Comparison of ENCODE assay signal across 24 cellular contexts in the genomic region with DNA sequence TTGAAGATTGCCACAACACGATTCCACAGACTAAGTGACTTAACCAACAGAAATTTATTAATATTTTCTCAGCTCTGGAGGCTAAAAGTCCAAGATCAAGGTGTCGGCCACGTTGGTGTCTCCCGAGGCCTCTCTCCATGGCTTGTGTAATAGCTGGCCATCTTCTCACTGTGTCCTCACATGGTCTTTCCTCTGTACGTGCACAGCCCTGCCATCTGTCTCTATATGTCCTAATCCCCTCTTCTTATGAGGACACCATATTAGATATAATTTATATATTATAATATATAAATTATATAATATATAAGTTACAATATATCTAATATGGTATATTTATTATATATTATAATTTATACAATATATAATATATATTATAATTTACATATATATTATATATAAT. TPM values are rescaled to one million over a fixed set of nuclear protein-coding genes. Genes with fewer than 3 reads are reported as not detected.
DNase-seq lines count a peak whose midpoint lies in the region; ATAC-seq, FAIRE-seq and TF ChIP-seq lines count a peak whose summit lies in the region.
"Had no signal": no experiment of that assay in that cellular context is flagged by ENCODE, and none has a peak within 500 bp of the region (broad histone marks: within the 10 kb centered on the region; RNA-seq: fewer than 3 reads in every experiment).

No MANE protein-coding gene starts in this region.

- no peak for TF ChIP-seq CTCF in WERI-Rb-1 (IDR thresholded peaks at IDR 0.05; ENCODE audit: low read depth, low read length)

- no peaks in the 10 kb centered on the region for H3K9me3 ChIP-seq in WERI-Rb-1 (ENCODE audit: severe bottlenecking)
- H3K9me3 ChIP-seq in small intestine (ENCODE audit: control insufficient read depth, low read depth) = no peaks in the 10 kb centered on the region
- no peaks in the 10 kb centered on the region for H3K9me3 ChIP-seq in aorta (ENCODE audit: control insufficient read depth, low read length)
- H3K9me3 ChIP-seq: BE2C, HAP-1, Peyer's patch, SK-N-SH had no signal

- H3K27ac ChIP-seq in WERI-Rb-1 (peak overlapping the region; percentile 63), small intestine (ENCODE audit: low read depth in 1 of 2, low read length in 1 of 2) (no peak overlapping the region), aorta (ENCODE audit: low read depth in 1 of 2, low read length in 2 of 2) (no peak overlapping the region)
- H3K27ac ChIP-seq: KMS-11, Peyer's patch had no signal

- no peaks in the 10 kb centered on the region for H3K27me3 ChIP-seq in WERI-Rb-1 (ENCODE audit: insufficient read depth, low read depth, severe bottlenecking)
- H3K27me3 ChIP-seq in small intestine (ENCODE audit: control insufficient read depth in 2 of 2, insufficient read depth in 2 of 2, low read length in 2 of 2) = no peaks in the 10 kb centered on the region
- H3K27me3 ChIP-seq in aorta (ENCODE audit: control insufficient read depth in 1 of 2, insufficient read depth in 2 of 2, low read length in 1 of 2) = no peaks in the 10 kb centered on the region
- H3K27me3 ChIP-seq: BE2C, Peyer's patch had no signal

- FAIRE-seq in small intestine (lab: Jason Lieb, UNC) = peak; percentile 99

- H3K4me1 ChIP-seq in small intestine (ENCODE audit: control insufficient read depth in 2 of 2, insufficient read depth in 1 of 2, low read depth in 1 of 2, low read length in 1 of 2) = no peaks in the 10 kb centered on the region
- no peaks in the 10 kb centered on the region for H3K4me1 ChIP-seq in aorta (ENCODE audit: control insufficient read depth in 1 of 2, insufficient read depth in 2 of 2, low read length in 2 of 2)
- H3K4me1 ChIP-seq: BE2C, HAP-1 had no signal

- H3K36me3 ChIP-seq in WERI-Rb-1 (peaks cover 27% of the 10 kb centered on the region), small intestine (ENCODE audit: control insufficient read depth in 2 of 2, insufficient read depth in 2 of 2, low read length in 2 of 2) (no peaks in the 10 kb centered on the region), aorta (ENCODE audit: control insufficient read depth in 1 of 2, insufficient read depth in 2 of 2, low read length in 1 of 2) (no peaks in the 10 kb centered on the region)
- H3K36me3 ChIP-seq: BE2C, Peyer's patch had no signal

- DNase-seq in NCI-H69 (lab: John Stamatoyannopoulos, UW) (peak; percentile 33), WERI-Rb-1 (peak; percentile 59), small intestine (no peak), aorta (no peak), NCI-H1436 treated with DMSO at 0.1 percent for 48 hours (lab: John Stamatoyannopoulos, UW) (no peak), COLO668 (lab: John Stamatoyannopoulos, UW; ENCODE audit: unreplicated experiment) (no peak)
- DNase-seq: BE2C, GOT3, HFFc6, IMR-90, NCI-H1694, NCI-H2029 treated with DMSO at 0.1 percent for 48 hours, NCI-H2227 treated with DMSO at 0.1 percent for 48 hours, NCI-H510A, NCI-H774, Peyer's patch, SK-N-SH, T-helper 17 cell had no signal

- WGBS in small intestine, 3 donors = 59 to 67% (median 66%) methylated on average over 5 of the region's 5 CpGs
- WGBS in aorta, 2 donors = 66 to 67% methylated on average over 5 of the region's 5 CpGs

- intact Hi-C loops in aorta (cut with DNase I) = loop anchor here (2.0 to 10.0 kb wide), 2 partner anchors 149 to 471 kb away; no protein-coding TSS in a partner anchor

- H3K4me3 ChIP-seq in WERI-Rb-1 (ENCODE audit: low read depth, low read length) (no peak overlapping the region), small intestine (ENCODE audit: low read depth in 1 of 2, low read length in 2 of 2) (no peak overlapping the region), aorta (ENCODE audit: low read length in 2 of 2) (no peak overlapping the region)
- H3K4me3 ChIP-seq: HAP-1, Peyer's patch had no signal

- ATAC-seq in aorta (ENCODE audit: low FRiP score) (no peak), GM18511 (IDR thresholded peaks at IDR 0.05; ENCODE audit: unreplicated experiment) (no peak)

RNA-seq across cellular contexts. Expression of a gene that starts 25.1 kb away (rescaled TPM):
- 10 to 100 TPM in 1 of 3 donors, 1 to 10 TPM in 1, not detected in 1; 4.6 to 11.2 TPM for polyA plus RNA-seq in small intestine
- total RNA-seq in aorta = not detected
- polyA plus RNA-seq in aorta = 1 to 10 TPM in 1 of 2 donors, under 1 TPM in 1; 0.61 to 5.0 TPM
- total RNA-seq: Daoy, G401, HFFc6, IMR-90, Peyer's patch, T-helper 17 cell had no signal
- polyA plus RNA-seq: CD14-positive monocyte, IMR-90, SK-N-SH had no signal

RNA-seq across cellular contexts. Expression of a gene that starts 56.5 kb away (rescaled TPM):
- polyA plus RNA-seq in small intestine (10 to 100 TPM in 1 of 3 donors, 1 to 10 TPM in 2; 3.6 to 19.4 (median 4.9) TPM), aorta (1 to 10 TPM; 3.0 to 4.3 TPM)
- total RNA-seq in aorta = 10 to 100 TPM in 1 of 2 donors, 1 to 10 TPM in 1; 7.3 to 10.8 TPM
- total RNA-seq: IMR-90 had no signal

Comparison
In these comparisons a context has a peak if more than half of its experiments do, and no peak if none do; other contexts are left out.
1. DNase-seq: peak in NCI-H69 (single experiment) and WERI-Rb-1 (single experiment); none in small intestine (single experiment), aorta (0 of 2), NCI-H1436 treated with DMSO at 0.1 percent for 48 hours (single experiment) and COLO668 (single experiment).